9 cellular contexts compared by ENCODE assay signal in the genomic region with DNA sequence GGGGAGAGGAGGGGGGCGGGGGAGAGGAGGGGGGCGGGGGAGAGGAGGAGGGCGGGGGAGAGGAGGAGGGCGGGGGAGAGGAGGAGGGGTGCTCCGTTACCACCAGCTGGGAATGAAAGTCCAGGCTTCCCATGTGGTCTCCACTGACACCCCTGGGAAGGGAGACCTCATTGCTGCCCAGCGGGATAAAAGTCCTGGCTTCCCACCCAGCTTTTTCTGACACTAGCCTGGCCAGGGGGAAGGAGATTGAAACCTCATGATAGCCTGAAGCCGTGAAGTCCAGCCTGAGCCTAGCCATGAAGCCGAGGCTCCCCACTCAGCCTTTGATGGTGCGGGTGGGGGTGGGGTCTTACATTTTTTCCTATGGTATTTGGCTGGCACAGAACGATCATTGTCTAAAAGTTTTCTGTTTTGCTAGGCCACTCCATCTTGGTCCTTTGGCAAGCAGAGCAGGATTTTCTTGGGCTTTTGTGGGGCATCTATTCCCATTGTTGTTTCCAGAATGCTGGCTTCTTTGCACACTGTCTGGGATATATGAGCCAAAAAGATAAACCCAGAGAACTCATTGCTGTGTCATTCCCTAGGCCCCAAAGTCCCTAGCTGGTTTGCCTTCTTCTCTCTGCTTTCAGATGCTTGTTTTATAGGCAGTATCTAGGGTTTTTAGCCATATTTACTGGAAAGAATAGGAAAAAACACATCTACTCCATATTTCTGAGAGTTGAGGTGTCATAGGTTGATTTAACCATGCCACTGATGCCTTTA.
DNase-seq lines count a peak whose midpoint lies in the region; ATAC-seq, FAIRE-seq and TF ChIP-seq lines count a peak whose summit lies in the region.
"Had no signal": no experiment of that assay in that cellular context is flagged by ENCODE, and none has a peak within 500 bp of the region (broad histone marks: within the 10 kb centered on the region; RNA-seq: fewer than 3 reads in every experiment).

No MANE protein-coding gene starts in this region.

- H3K9me3 Mint-ChIP-seq in activated CD4-positive, alpha-beta T cell treated with anti-CD3 and anti-CD28 coated beads, Interleukin-2, amount 10 ng/mL, durations not matched to agents 7 days and 5 days, result peaks cover 8% of the 10 kb centered on the region
- peaks cover 5% of the 10 kb centered on the region for H3K9me3 Mint-ChIP-seq in activated CD8-positive, alpha-beta T cell treated with anti-CD3 and anti-CD28 coated beads for 36 hours

- H3K27me3 ChIP-seq in right atrium auricular region, result no peaks in the 10 kb centered on the region
- H3K27me3 ChIP-seq in thoracic aorta (replicated peaks; ENCODE audit: insufficient read depth), result no peaks in the 10 kb centered on the region

- intact Hi-C loops in activated CD8-positive, alpha-beta T cell treated with anti-CD3 and anti-CD28 coated beads for 36 hours (cut with micrococcal nuclease), result loop anchor here (5.0 to 10.0 kb wide), 2 partner anchors 46 to 198 kb away; partner anchors contain the start of gene PANK2

- CTCF ChIA-PET in activated CD4-positive, alpha-beta T cell treated with anti-CD3 and anti-CD28 coated beads, Interleukin-2, amount 10 ng/mL, durations not matched to agents 7 days and 5 days (lab: Charles Lee), result interaction anchor here (0.9 to 2.4 kb wide), 3 partner anchors 64 to 195 kb away, joined by 3 to 6 read pairs (median 3); no protein-coding TSS in a partner anchor
- CTCF ChIA-PET in activated CD8-positive, alpha-beta T cell treated with anti-CD3 and anti-CD28 coated beads for 36 hours (lab: Charles Lee), result interaction anchor here (0.6 to 4.2 kb wide), 11 partner anchors 9 to 406 kb away, joined by 3 to 38 read pairs (median 5); partner anchors contain the start of gene AP5S1

- H3K4me3 ChIP-seq in right atrium auricular region, result no peak overlapping the region
- peak overlapping the region; percentile 34 for H3K4me3 ChIP-seq in thoracic aorta
- H3K4me3 ChIP-seq: lung had no signal

- H3K4me1 ChIP-seq in right atrium auricular region (peaks cover 0 to 18% of the 10 kb centered on the region in 2 donors), thoracic aorta (ENCODE audit: control insufficient read depth in 1 of 2, low read depth in 2 of 2) (peaks cover 10 to 45% of the 10 kb centered on the region in 2 donors)

- H3K36me3 ChIP-seq in right atrium auricular region (no peaks in the 10 kb centered on the region), thoracic aorta (no peaks in the 10 kb centered on the region)

- H3K4me1 Mint-ChIP-seq in activated CD4-positive, alpha-beta T cell treated with anti-CD3 and anti-CD28 coated beads, Interleukin-2, amount 10 ng/mL, durations not matched to agents 7 days and 5 days, result peaks cover 52% of the 10 kb centered on the region
- H3K4me1 Mint-ChIP-seq in activated CD8-positive, alpha-beta T cell treated with anti-CD3 and anti-CD28 coated beads for 36 hours (ENCODE audit: low read depth), result peaks cover 42% of the 10 kb centered on the region

- no peak for FAIRE-seq in D721Med (lab: Jason Lieb, UNC)

- no peak for TF ChIP-seq CTCF in activated CD8-positive, alpha-beta T cell treated with anti-CD3 and anti-CD28 coated beads for 36 hours (IDR thresholded peaks at IDR 0.05)
- no peak for TF ChIP-seq CTCF in right atrium auricular region (IDR thresholded peaks at IDR 0.05)
- TF ChIP-seq CTCF in thoracic aorta (IDR thresholded peaks at IDR 0.05), result no peak
- TF ChIP-seq CTCF in D721Med (IDR thresholded peaks at IDR 0.05; ENCODE audit: insufficient read depth, missing control alignments), result no peak

- POLR2A ChIA-PET in activated CD4-positive, alpha-beta T cell treated with anti-CD3 and anti-CD28 coated beads, Interleukin-2, amount 10 ng/mL, durations not matched to agents 7 days and 5 days (lab: Charles Lee), result interaction anchor here (2.1 kb wide), 1 partner anchor 69 kb away, joined by 5 read pairs; no protein-coding TSS in a partner anchor
- POLR2A ChIA-PET in activated CD8-positive, alpha-beta T cell treated with anti-CD3 and anti-CD28 coated beads for 36 hours (lab: Charles Lee), result interaction anchor here (0.6 to 1.3 kb wide), 4 partner anchors 45 to 1135 kb away, joined by 3 read pairs; no protein-coding TSS in a partner anchor

- H3K27ac Mint-ChIP-seq in activated CD4-positive, alpha-beta T cell treated with anti-CD3 and anti-CD28 coated beads, Interleukin-2, amount 10 ng/mL, durations not matched to agents 7 days and 5 days, result peak overlapping the region; percentile 61
- H3K27ac Mint-ChIP-seq in activated CD8-positive, alpha-beta T cell treated with anti-CD3 and anti-CD28 coated beads for 36 hours, result peak overlapping the region; percentile 30

- peaks cover 0 to 6% of the 10 kb centered on the region in 2 donors for H3K9me3 ChIP-seq in right atrium auricular region
- no peaks in the 10 kb centered on the region for H3K9me3 ChIP-seq in thoracic aorta

- ATAC-seq in activated CD8-positive, alpha-beta T cell treated with anti-CD3 and anti-CD28 coated beads for 36 hours, result no peak
- ATAC-seq in thoracic aorta (ENCODE audit: insufficient number of reproducible peaks, low FRiP score, low read depth), result no peak

- no peak overlapping the region for H3K4me3 Mint-ChIP-seq in activated CD4-positive, alpha-beta T cell treated with anti-CD3 and anti-CD28 coated beads, Interleukin-2, amount 10 ng/mL, durations not matched to agents 7 days and 5 days
- no peak overlapping the region for H3K4me3 Mint-ChIP-seq in activated CD8-positive, alpha-beta T cell treated with anti-CD3 and anti-CD28 coated beads for 36 hours

- DNase-seq in activated CD4-positive, alpha-beta T cell treated with anti-CD3 and anti-CD28 coated beads, Interleukin-2, amount 10 ng/mL, durations not matched to agents 7 days and 5 days, result no peak
- no peak for DNase-seq in activated CD4-positive, alpha-beta T cell treated with anti-CD3 and anti-CD28 coated beads for 4 hours
- DNase-seq in activated CD8-positive, alpha-beta T cell treated with anti-CD3 and anti-CD28 coated beads for 36 hours, result no peak
- DNase-seq in right atrium auricular region (ENCODE audit: low spot score) (peak; percentile 57), thoracic aorta (ENCODE audit: low spot score) (no peak), iPS-NIHi7 (ENCODE audit: extremely low spot score) (no peak), NCI-H1417 (lab: John Stamatoyannopoulos, UW) (no peak), D721Med (ENCODE audit: insufficient read length, low spot score) (no peak)

- no peaks in the 10 kb centered on the region for H3K27me3 Mint-ChIP-seq in activated CD4-positive, alpha-beta T cell treated with anti-CD3 and anti-CD28 coated beads, Interleukin-2, amount 10 ng/mL, durations not matched to agents 7 days and 5 days
- no peaks in the 10 kb centered on the region for H3K27me3 Mint-ChIP-seq in activated CD8-positive, alpha-beta T cell treated with anti-CD3 and anti-CD28 coated beads for 36 hours

- peak overlapping the region in 1 of 2 donors; percentile 35 for H3K27ac ChIP-seq in right atrium auricular region
- H3K27ac ChIP-seq in thoracic aorta, result peak overlapping the region; percentile 68 to 87

- H3K36me3 Mint-ChIP-seq in activated CD4-positive, alpha-beta T cell treated with anti-CD3 and anti-CD28 coated beads, Interleukin-2, amount 10 ng/mL, durations not matched to agents 7 days and 5 days (ENCODE audit: low read depth), result peaks cover 13% of the 10 kb centered on the region
- H3K36me3 Mint-ChIP-seq in activated CD8-positive, alpha-beta T cell treated with anti-CD3 and anti-CD28 coated beads for 36 hours (ENCODE audit: low read depth), result peaks cover 7% of the 10 kb centered on the region
